Comparison of ENCODE assay signal across 8 cellular contexts in genomic region chr7:140673063-140673769, GRCh38. TPM values are rescaled to one million over a fixed set of nuclear protein-coding genes. Genes with fewer than 3 reads are reported as not detected.
DNase-seq lines count a peak whose midpoint lies in the region; ATAC-seq, FAIRE-seq and TF ChIP-seq lines count a peak whose summit lies in the region.

No MANE protein-coding gene starts in this region.

- intact Hi-C loops in activated T-helper 1 cell treated with anti-CD3 and anti-CD28 coated beads, Interleukin-12 subunit alpha, Interleukin-12 subunit beta, Interleukin-2, Interleukin-4 antibody, amounts not matched to agents 30 ng/mL and 10 ng/mL and 1 ng/mL, durations not matched to agents 14 hours and 24 hours and 36 hours (cut with micrococcal nuclease), result loop anchor here (1.0 to 5.0 kb wide), 5 partner anchors 23 to 1066 kb away; partner anchors contain the start of genes MKRN1, NDUFB2 and SSBP1
- intact Hi-C loops in thyroid gland (cut with DNase I), result loop anchor here (10.0 kb wide), 1 partner anchor 342 kb away; the partner anchor contains the start of gene MRPS33

- peak overlapping the region; percentile 89 for H3K27ac Mint-ChIP-seq in activated T-helper 1 cell treated with anti-CD3 and anti-CD28 coated beads, Interleukin-12 subunit alpha, Interleukin-12 subunit beta, Interleukin-2, Interleukin-4 antibody, amounts not matched to agents 30 ng/mL and 10 ng/mL and 1 ng/mL, durations not matched to agents 14 hours and 24 hours and 36 hours

- no peaks in the 10 kb centered on the region for H3K36me3 ChIP-seq in osteoblast (ENCODE audit: insufficient read depth, low read length)
- H3K36me3 ChIP-seq in thyroid gland, result no peaks in the 10 kb centered on the region

- H3K4me3 ChIP-seq in osteoblast (ENCODE audit: insufficient read depth, low read length) (peak overlapping the region; percentile 77), thyroid gland (replicated peaks in 1 of 3) (peak overlapping the region; percentile 72 to 85 (median 73))

- no peak for TF ChIP-seq CTCF in osteoblast (IDR thresholded peaks at IDR 0.05; ENCODE audit: extremely low read depth, low read depth, low read length)
- TF ChIP-seq CTCF in thyroid gland (IDR thresholded peaks at IDR 0.05), result no peak

- peaks cover 2% of the 10 kb centered on the region for H3K27me3 Mint-ChIP-seq in activated T-helper 1 cell treated with anti-CD3 and anti-CD28 coated beads, Interleukin-12 subunit alpha, Interleukin-12 subunit beta, Interleukin-2, Interleukin-4 antibody, amounts not matched to agents 30 ng/mL and 10 ng/mL and 1 ng/mL, durations not matched to agents 14 hours and 24 hours and 36 hours (ENCODE audit: insufficient read depth)

- H3K4me1 ChIP-seq in osteoblast (ENCODE audit: insufficient read depth, low read length) (peaks cover 8% of the 10 kb centered on the region), thyroid gland (peaks cover 23 to 27% of the 10 kb centered on the region in 2 donors)

- no peak for FAIRE-seq in frontal cortex (lab: Jason Lieb, UNC)

- H3K27me3 ChIP-seq in osteoblast (ENCODE audit: insufficient read depth, low read length) (no peaks in the 10 kb centered on the region), thyroid gland (no peaks in the 10 kb centered on the region)

- H3K27ac ChIP-seq in osteoblast (ENCODE audit: low read depth, low read length) (no peak overlapping the region), thyroid gland (peak overlapping the region; percentile 55 to 96 (median 89))

- peak; percentile 40 for ATAC-seq in HG02981 (IDR thresholded peaks at IDR 0.05; ENCODE audit: unreplicated experiment)

- H3K79me2 ChIP-seq in osteoblast (ENCODE audit: insufficient read depth, low read length), result no peaks in the 10 kb centered on the region

- H3K4me2 ChIP-seq in osteoblast (ENCODE audit: insufficient read depth, low read length), result peak overlapping the region; percentile 92

- H3K9me3 ChIP-seq in osteoblast (ENCODE audit: low read depth, low read length) (no peaks in the 10 kb centered on the region), thyroid gland (no peaks in the 10 kb centered on the region)

- WGBS in thyroid gland, 2 donors, result 0 to 1% methylated on average over 6 to 8 of the region's 72 CpGs

- peak; percentile 14 to 70 for TF ChIP-seq POLR2A in thyroid gland (IDR thresholded peaks at IDR 0.05)

- peaks cover 27% of the 10 kb centered on the region for H3K4me1 Mint-ChIP-seq in activated T-helper 1 cell treated with anti-CD3 and anti-CD28 coated beads, Interleukin-12 subunit alpha, Interleukin-12 subunit beta, Interleukin-2, Interleukin-4 antibody, amounts not matched to agents 30 ng/mL and 10 ng/mL and 1 ng/mL, durations not matched to agents 14 hours and 24 hours and 36 hours (ENCODE audit: low read depth)

- H3K9me3 Mint-ChIP-seq in activated T-helper 1 cell treated with anti-CD3 and anti-CD28 coated beads, Interleukin-12 subunit alpha, Interleukin-12 subunit beta, Interleukin-2, Interleukin-4 antibody, amounts not matched to agents 30 ng/mL and 10 ng/mL and 1 ng/mL, durations not matched to agents 14 hours and 24 hours and 36 hours, result no peaks in the 10 kb centered on the region

- H4K20me1 ChIP-seq in osteoblast (ENCODE audit: insufficient read depth, low read length), result peaks cover 4% of the 10 kb centered on the region

- H3K36me3 Mint-ChIP-seq in activated T-helper 1 cell treated with anti-CD3 and anti-CD28 coated beads, Interleukin-12 subunit alpha, Interleukin-12 subunit beta, Interleukin-2, Interleukin-4 antibody, amounts not matched to agents 30 ng/mL and 10 ng/mL and 1 ng/mL, durations not matched to agents 14 hours and 24 hours and 36 hours (ENCODE audit: low read depth), result peaks cover 8% of the 10 kb centered on the region

- DNase-seq in SKM-1 treated with dmso at 0.1 percent for 144 hours (lab: John Stamatoyannopoulos, UW; ENCODE audit: unreplicated experiment) (peak; percentile 28), SKM-1 (lab: John Stamatoyannopoulos, UW; ENCODE audit: unreplicated experiment) (no peak), NCI-H748 treated with DMSO at 0.1 percent for 48 hours (lab: John Stamatoyannopoulos, UW) (peak; percentile 41), frontal cortex (ENCODE audit: low spot score in 2 of 2) (peak; percentile 48 to 72), osteoblast (ENCODE audit: insufficient read length, low spot score, missing footprints) (no peak), thyroid gland (peak; percentile 84 to 86)
- peak; percentile 56 for DNase-seq in activated T-helper 1 cell treated with anti-CD3 and anti-CD28 coated beads, Interleukin-12 subunit alpha, Interleukin-12 subunit beta, Interleukin-2, Interleukin-4 antibody, amounts not matched to agents 30 ng/mL and 10 ng/mL and 1 ng/mL, durations not matched to agents 14 hours and 24 hours and 36 hours (ENCODE audit: low spot score)

- peak overlapping the region; percentile 88 for H3K4me3 Mint-ChIP-seq in activated T-helper 1 cell treated with anti-CD3 and anti-CD28 coated beads, Interleukin-12 subunit alpha, Interleukin-12 subunit beta, Interleukin-2, Interleukin-4 antibody, amounts not matched to agents 30 ng/mL and 10 ng/mL and 1 ng/mL, durations not matched to agents 14 hours and 24 hours and 36 hours

- H2AFZ ChIP-seq in osteoblast (ENCODE audit: low read length), result peak overlapping the region; percentile 90

RNA-seq across cellular contexts. Expression of gene ADCK2, which starts 0.5 kb away (rescaled TPM):
- 21.1 and 23.5 TPM in 2 replicates for total RNA-seq in activated T-helper 1 cell treated with anti-CD3 and anti-CD28 coated beads, Interleukin-12 subunit alpha, Interleukin-12 subunit beta, Interleukin-2, Interleukin-4 antibody, amounts not matched to agents 30 ng/mL and 10 ng/mL and 1 ng/mL, durations not matched to agents 14 hours and 24 hours and 36 hours
- total RNA-seq in frontal cortex (48.9 TPM), osteoblast (25.3 and 28.6 TPM in 2 replicates), thyroid gland (10 to 100 TPM; 19.9 to 46.1 (median 32.7) TPM)

RNA-seq across cellular contexts. Expression of gene NDUFB2, which starts 23.3 kb away (rescaled TPM):
- 178 and 194 TPM in 2 replicates for total RNA-seq in activated T-helper 1 cell treated with anti-CD3 and anti-CD28 coated beads, Interleukin-12 subunit alpha, Interleukin-12 subunit beta, Interleukin-2, Interleukin-4 antibody, amounts not matched to agents 30 ng/mL and 10 ng/mL and 1 ng/mL, durations not matched to agents 14 hours and 24 hours and 36 hours
- total RNA-seq in frontal cortex (34.6 TPM), osteoblast (56.5 and 66.3 TPM in 2 replicates), thyroid gland (100 to 1,000 TPM; 213 to 955 (median 698) TPM)

RNA-seq across cellular contexts. Expression of gene DENND2A, which starts 32.6 kb away (rescaled TPM):
- not detected in 2 replicates for total RNA-seq in activated T-helper 1 cell treated with anti-CD3 and anti-CD28 coated beads, Interleukin-12 subunit alpha, Interleukin-12 subunit beta, Interleukin-2, Interleukin-4 antibody, amounts not matched to agents 30 ng/mL and 10 ng/mL and 1 ng/mL, durations not matched to agents 14 hours and 24 hours and 36 hours
- 25.7 TPM for total RNA-seq in frontal cortex
- 0.36 and 0.59 TPM in 2 replicates for total RNA-seq in osteoblast
- total RNA-seq in thyroid gland, result 10 to 100 TPM in 1 of 4 donors, 1 to 10 TPM in 3; 2.0 to 10.9 (median 5.1) TPM

Comparison
In these comparisons a context has a peak if more than half of its experiments do, and no peak if none do; other contexts are left out.
1. DNase-seq: peak in SKM-1 treated with dmso at 0.1 percent for 144 hours (single experiment), NCI-H748 treated with DMSO at 0.1 percent for 48 hours (single experiment), activated T-helper 1 cell treated with anti-CD3 and anti-CD28 coated beads, Interleukin-12 subunit alpha, Interleukin-12 subunit beta, Interleukin-2, Interleukin-4 antibody, amounts not matched to agents 30 ng/mL and 10 ng/mL and 1 ng/mL, durations not matched to agents 14 hours and 24 hours and 36 hours (single experiment), frontal cortex (2 of 2) and thyroid gland (2 of 2); none in SKM-1 (single experiment) and osteoblast (single experiment).